In the genomic region with DNA sequence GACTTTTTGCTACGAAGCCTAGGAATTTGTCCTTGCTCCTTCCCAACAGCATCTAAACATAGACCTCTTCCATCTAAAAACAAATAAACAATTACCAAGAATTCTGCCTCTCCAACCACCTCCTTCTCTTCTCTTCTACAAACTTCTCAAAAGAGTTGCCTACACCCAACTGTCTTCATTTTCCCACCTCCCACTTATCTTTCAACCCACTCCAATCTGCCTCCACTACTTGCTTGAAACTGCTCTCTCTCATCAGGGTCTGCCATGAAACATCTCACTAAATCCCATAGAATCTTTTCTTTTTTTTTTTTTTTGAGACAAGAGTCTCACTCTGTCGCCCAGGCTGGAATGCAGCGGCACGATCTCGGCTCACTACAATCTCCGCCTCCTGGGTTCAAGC, we compare ENCODE assay signal across 12 cellular contexts. TPM values are rescaled to one million over a fixed set of nuclear protein-coding genes. Genes with fewer than 3 reads are reported as not detected.
DNase-seq lines count a peak whose midpoint lies in the region; ATAC-seq and TF ChIP-seq lines count a peak whose summit lies in the region.
"Had no signal": no experiment of that assay in that cellular context is flagged by ENCODE, and none has a peak within 500 bp of the region (broad histone marks: within the 10 kb centered on the region; RNA-seq: fewer than 3 reads in every experiment).

No MANE protein-coding gene starts in this region.

- intact Hi-C loops in posterior vena cava (cut with DNase I): no loop called here
- intact Hi-C loops in sciatic nerve (cut with DNase I): no loop called here

- DNase-seq in activated T-cell treated with anti-CD3 and anti-CD28 coated beads, Interleukin-2, amount 50 U/mL, for 72 hours: no peak
- no peak for DNase-seq in activated T-cell treated with anti-CD3 and anti-CD28 coated beads, Interleukin-2, amount 50 U/mL, for 1 hour
- DNase-seq in mesothelial cell of epicardium (ENCODE audit: low spot score in 2 of 2, unreplicated experiment in 2 of 2) (no peak), posterior vena cava (ENCODE audit: low spot score) (no peak), NK-92 (lab: John Stamatoyannopoulos, UW; ENCODE audit: unreplicated experiment) (no peak), sciatic nerve (ENCODE audit: low spot score) (no peak)
- no peak for DNase-seq in stimulated activated naive CD8-positive, alpha-beta T cell treated with anti-CD3 and anti-CD28 coated beads, Interleukin-15, amount 100 ng/mL, for 72 hours
- DNase-seq: kidney glomerular epithelial cell, MV-4-11, pancreas, PC-9 had no signal

- no peak for ATAC-seq in activated T-cell treated with anti-CD3 and anti-CD28 coated beads, Interleukin-2, amount 50 U/mL, for 72 hours (replicated peaks in 1 of 2)
- no peak for ATAC-seq in activated T-helper 17 cell treated with anti-CD3 and anti-CD28 coated beads, Interleukin-2, amount 50 U/mL, for 72 hours (replicated peaks)
- ATAC-seq in stimulated activated naive CD8-positive, alpha-beta T cell treated with anti-CD3 and anti-CD28 coated beads, Interleukin-15, amount 100 ng/mL, for 72 hours: no peak
- ATAC-seq in sciatic nerve: no peak

- H3K27ac Mint-ChIP-seq in activated T-cell treated with anti-CD3 and anti-CD28 coated beads, Interleukin-2, amount 50 U/mL, for 72 hours: no peak overlapping the region
- H3K27ac Mint-ChIP-seq in activated T-helper 17 cell treated with anti-CD3 and anti-CD28 coated beads, Interleukin-2, amount 50 U/mL, for 72 hours: no peak overlapping the region
- peak overlapping the region; percentile 91 for H3K27ac Mint-ChIP-seq in mesothelial cell of epicardium
- H3K27ac Mint-ChIP-seq in stimulated activated naive CD8-positive, alpha-beta T cell treated with anti-CD3 and anti-CD28 coated beads, Interleukin-15, amount 100 ng/mL, for 72 hours: no peak overlapping the region

- H3K27me3 Mint-ChIP-seq in activated T-cell treated with anti-CD3 and anti-CD28 coated beads, Interleukin-2, amount 50 U/mL, for 72 hours (ENCODE audit: low read depth): peaks cover 52% of the 10 kb centered on the region
- H3K27me3 Mint-ChIP-seq in activated T-helper 17 cell treated with anti-CD3 and anti-CD28 coated beads, Interleukin-2, amount 50 U/mL, for 72 hours: peaks cover 22% of the 10 kb centered on the region
- H3K27me3 Mint-ChIP-seq in mesothelial cell of epicardium (ENCODE audit: low read depth): no peaks in the 10 kb centered on the region
- H3K27me3 Mint-ChIP-seq in stimulated activated naive CD8-positive, alpha-beta T cell treated with anti-CD3 and anti-CD28 coated beads, Interleukin-15, amount 100 ng/mL, for 72 hours: peaks cover 47% of the 10 kb centered on the region

- H3K4me3 Mint-ChIP-seq in activated T-cell treated with anti-CD3 and anti-CD28 coated beads, Interleukin-2, amount 50 U/mL, for 72 hours: peak overlapping the region; percentile 68 to 73
- H3K4me3 Mint-ChIP-seq in activated T-helper 17 cell treated with anti-CD3 and anti-CD28 coated beads, Interleukin-2, amount 50 U/mL, for 72 hours: peak overlapping the region; percentile 71
- peak overlapping the region; percentile 80 for H3K4me3 Mint-ChIP-seq in mesothelial cell of epicardium
- peak overlapping the region; percentile 64 to 76 for H3K4me3 Mint-ChIP-seq in stimulated activated naive CD8-positive, alpha-beta T cell treated with anti-CD3 and anti-CD28 coated beads, Interleukin-15, amount 100 ng/mL, for 72 hours

- H3K36me3 Mint-ChIP-seq in activated T-cell treated with anti-CD3 and anti-CD28 coated beads, Interleukin-2, amount 50 U/mL, for 72 hours (ENCODE audit: insufficient read depth in 2 of 2): peaks cover 0 to 3% of the 10 kb centered on the region in 2 donors
- H3K36me3 Mint-ChIP-seq in activated T-helper 17 cell treated with anti-CD3 and anti-CD28 coated beads, Interleukin-2, amount 50 U/mL, for 72 hours (ENCODE audit: low read depth): no peaks in the 10 kb centered on the region
- no peaks in the 10 kb centered on the region for H3K36me3 Mint-ChIP-seq in mesothelial cell of epicardium

- peaks cover 8% of the 10 kb centered on the region for H3K4me1 Mint-ChIP-seq in activated T-cell treated with anti-CD3 and anti-CD28 coated beads, Interleukin-2, amount 50 U/mL, for 72 hours (ENCODE audit: low read depth)
- peaks cover 5% of the 10 kb centered on the region for H3K4me1 Mint-ChIP-seq in activated T-helper 17 cell treated with anti-CD3 and anti-CD28 coated beads, Interleukin-2, amount 50 U/mL, for 72 hours
- peaks cover 25% of the 10 kb centered on the region for H3K4me1 Mint-ChIP-seq in mesothelial cell of epicardium
- peaks cover 9% of the 10 kb centered on the region for H3K4me1 Mint-ChIP-seq in stimulated activated naive CD8-positive, alpha-beta T cell treated with anti-CD3 and anti-CD28 coated beads, Interleukin-15, amount 100 ng/mL, for 72 hours

- no peaks in the 10 kb centered on the region for H3K9me3 Mint-ChIP-seq in activated T-cell treated with anti-CD3 and anti-CD28 coated beads, Interleukin-2, amount 50 U/mL, for 72 hours
- no peaks in the 10 kb centered on the region for H3K9me3 Mint-ChIP-seq in activated T-helper 17 cell treated with anti-CD3 and anti-CD28 coated beads, Interleukin-2, amount 50 U/mL, for 72 hours
- H3K9me3 Mint-ChIP-seq in mesothelial cell of epicardium: peaks cover 26% of the 10 kb centered on the region
- H3K9me3 Mint-ChIP-seq in stimulated activated naive CD8-positive, alpha-beta T cell treated with anti-CD3 and anti-CD28 coated beads, Interleukin-15, amount 100 ng/mL, for 72 hours: no peaks in the 10 kb centered on the region

- no peak for TF ChIP-seq CTCF in mesothelial cell of epicardium (IDR thresholded peaks at IDR 0.05; ENCODE audit: unreplicated experiment)

RNA-seq across cellular contexts. Expression of a gene that starts 0.9 kb away (rescaled TPM):
- total RNA-seq in activated T-cell treated with anti-CD3 and anti-CD28 coated beads, Interleukin-2, amount 50 U/mL, for 72 hours: under 1 TPM; 0.32 to 0.46 TPM
- under 1 TPM in 1 of 2 donors, not detected in 1; 0.24 TPM for total RNA-seq in activated T-helper 17 cell treated with anti-CD3 and anti-CD28 coated beads, Interleukin-2, amount 50 U/mL, for 72 hours
- total RNA-seq in mesothelial cell of epicardium: 38.4 to 39.9 TPM (median 39.1 TPM) in 3 replicates
- total RNA-seq in posterior vena cava: 1 to 10 TPM; 7.6 to 9.6 TPM
- 7.3 TPM for total RNA-seq in sciatic nerve

RNA-seq across cellular contexts. Expression of a gene that starts 33.1 kb away (rescaled TPM):
- total RNA-seq in activated T-cell treated with anti-CD3 and anti-CD28 coated beads, Interleukin-2, amount 50 U/mL, for 72 hours: 10 to 100 TPM; 49.4 to 55.7 TPM
- 10 to 100 TPM; 37.7 to 71.9 TPM for total RNA-seq in activated T-helper 17 cell treated with anti-CD3 and anti-CD28 coated beads, Interleukin-2, amount 50 U/mL, for 72 hours
- total RNA-seq in mesothelial cell of epicardium: 41.3 to 45.0 TPM (median 42.0 TPM) in 3 replicates
- 10 to 100 TPM; 26.3 to 28.5 TPM for total RNA-seq in posterior vena cava
- total RNA-seq in sciatic nerve: 27.7 TPM

RNA-seq across cellular contexts. Expression of a gene that starts 56.7 kb away (rescaled TPM):
- total RNA-seq in activated T-cell treated with anti-CD3 and anti-CD28 coated beads, Interleukin-2, amount 50 U/mL, for 72 hours: 10 to 100 TPM; 42.2 to 53.8 TPM
- 10 to 100 TPM; 27.5 to 38.7 TPM for total RNA-seq in activated T-helper 17 cell treated with anti-CD3 and anti-CD28 coated beads, Interleukin-2, amount 50 U/mL, for 72 hours
- 25.1 to 28.4 TPM (median 26.5 TPM) in 3 replicates for total RNA-seq in mesothelial cell of epicardium
- 10 to 100 TPM; 38.6 to 39.3 TPM for total RNA-seq in posterior vena cava
- 39.3 TPM for total RNA-seq in sciatic nerve
